ENCODE assay signal across 1 cellular context in the genomic region with DNA sequence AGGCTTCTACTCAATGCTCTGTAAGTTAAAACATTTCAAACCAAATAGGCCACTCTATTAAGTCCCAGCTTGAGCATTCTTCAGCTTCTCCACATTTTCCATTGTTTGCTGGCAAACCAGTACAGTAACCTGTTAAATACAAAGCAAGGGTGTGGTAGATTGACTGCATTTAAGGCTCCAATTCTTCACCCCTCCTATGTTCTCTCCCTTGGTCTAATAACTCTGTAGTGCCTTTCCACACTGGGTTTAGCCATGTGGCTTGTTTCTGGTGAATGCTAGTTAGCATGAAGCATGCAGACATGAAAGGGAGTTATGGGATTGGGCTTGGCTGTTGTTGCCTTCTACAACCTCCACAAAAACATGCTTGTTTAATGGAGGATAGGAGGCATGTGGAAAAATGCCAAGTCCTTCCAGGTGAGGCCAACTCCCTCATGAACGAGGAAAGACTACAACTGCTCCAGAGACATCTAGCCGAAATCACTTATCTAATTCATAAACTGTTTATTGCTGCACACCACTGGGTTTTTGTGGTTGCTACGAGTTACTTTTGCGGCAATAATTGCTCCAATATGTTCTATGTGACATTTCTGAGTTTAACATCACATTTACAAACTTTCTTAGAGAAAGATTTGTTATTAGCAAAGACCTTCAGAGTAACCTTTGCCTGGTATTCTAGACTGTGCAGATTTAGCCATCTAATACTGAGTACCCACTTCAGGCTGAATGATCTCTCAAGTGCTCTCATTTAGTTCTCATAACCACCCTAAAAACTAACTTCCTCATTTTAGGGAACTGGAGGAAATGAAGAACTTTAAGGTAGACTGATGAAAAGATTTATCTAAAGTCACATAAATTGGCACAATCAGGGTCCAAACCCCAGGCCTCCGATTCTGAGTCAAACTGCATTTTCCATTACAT.
TF ChIP-seq lines count a peak whose summit lies in the region.

No MANE protein-coding gene starts in this region.

TF ChIP-seq in GM12878, 131 proteins besides CTCF, POLR2A, EP300 and RAD21:
- TF ChIP-seq, protein P1, sequence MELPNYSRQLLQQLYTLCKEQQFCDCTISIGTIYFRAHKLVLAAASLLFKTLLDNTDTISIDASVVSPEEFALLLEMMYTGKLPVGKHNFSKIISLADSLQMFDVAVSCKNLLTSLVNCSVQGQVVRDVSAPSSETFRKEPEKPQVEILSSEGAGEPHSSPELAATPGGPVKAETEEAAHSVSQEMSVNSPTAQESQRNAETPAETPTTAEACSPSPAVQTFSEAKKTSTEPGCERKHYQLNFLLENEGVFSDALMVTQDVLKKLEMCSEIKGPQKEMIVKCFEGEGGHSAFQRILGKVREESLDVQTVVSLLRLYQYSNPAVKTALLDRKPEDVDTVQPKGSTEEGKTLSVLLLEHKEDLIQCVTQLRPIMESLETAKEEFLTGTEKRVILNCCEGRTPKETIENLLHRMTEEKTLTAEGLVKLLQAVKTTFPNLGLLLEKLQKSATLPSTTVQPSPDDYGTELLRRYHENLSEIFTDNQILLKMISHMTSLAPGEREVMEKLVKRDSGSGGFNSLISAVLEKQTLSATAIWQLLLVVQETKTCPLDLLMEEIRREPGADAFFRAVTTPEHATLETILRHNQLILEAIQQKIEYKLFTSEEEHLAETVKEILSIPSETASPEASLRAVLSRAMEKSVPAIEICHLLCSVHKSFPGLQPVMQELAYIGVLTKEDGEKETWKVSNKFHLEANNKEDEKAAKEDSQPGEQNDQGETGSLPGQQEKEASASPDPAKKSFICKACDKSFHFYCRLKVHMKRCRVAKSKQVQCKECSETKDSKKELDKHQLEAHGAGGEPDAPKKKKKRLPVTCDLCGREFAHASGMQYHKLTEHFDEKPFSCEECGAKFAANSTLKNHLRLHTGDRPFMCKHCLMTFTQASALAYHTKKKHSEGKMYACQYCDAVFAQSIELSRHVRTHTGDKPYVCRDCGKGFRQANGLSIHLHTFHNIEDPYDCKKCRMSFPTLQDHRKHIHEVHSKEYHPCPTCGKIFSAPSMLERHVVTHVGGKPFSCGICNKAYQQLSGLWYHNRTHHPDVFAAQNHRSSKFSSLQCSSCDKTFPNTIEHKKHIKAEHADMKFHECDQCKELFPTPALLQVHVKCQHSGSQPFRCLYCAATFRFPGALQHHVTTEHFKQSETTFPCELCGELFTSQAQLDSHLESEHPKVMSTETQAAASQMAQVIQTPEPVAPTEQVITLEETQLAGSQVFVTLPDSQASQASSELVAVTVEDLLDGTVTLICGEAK (IDR thresholded peaks at IDR 0.05; ENCODE audit: borderline replicate concordance) = no peak
- no peak for TF ChIP-seq ESRRA (IDR thresholded peaks at IDR 0.05; ENCODE audit: low read length)
- no peak for TF ChIP-seq CBX5 (IDR thresholded peaks at IDR 0.05; ENCODE audit: low read depth)
- TF ChIP-seq RUNX3 (IDR thresholded peaks at IDR 0.05; ENCODE audit: low read length) = no peak
- TF ChIP-seq KAT2A (conservative IDR thresholded peaks at IDR 0.05; ENCODE audit: control insufficient read depth, low read depth, low read length) = no peak
- TF ChIP-seq JUND (IDR thresholded peaks at IDR 0.05; ENCODE audit: low read depth, low read length) = no peak
- TF ChIP-seq JUNB (IDR thresholded peaks at IDR 0.05) = no peak
- TF ChIP-seq, protein P2, sequence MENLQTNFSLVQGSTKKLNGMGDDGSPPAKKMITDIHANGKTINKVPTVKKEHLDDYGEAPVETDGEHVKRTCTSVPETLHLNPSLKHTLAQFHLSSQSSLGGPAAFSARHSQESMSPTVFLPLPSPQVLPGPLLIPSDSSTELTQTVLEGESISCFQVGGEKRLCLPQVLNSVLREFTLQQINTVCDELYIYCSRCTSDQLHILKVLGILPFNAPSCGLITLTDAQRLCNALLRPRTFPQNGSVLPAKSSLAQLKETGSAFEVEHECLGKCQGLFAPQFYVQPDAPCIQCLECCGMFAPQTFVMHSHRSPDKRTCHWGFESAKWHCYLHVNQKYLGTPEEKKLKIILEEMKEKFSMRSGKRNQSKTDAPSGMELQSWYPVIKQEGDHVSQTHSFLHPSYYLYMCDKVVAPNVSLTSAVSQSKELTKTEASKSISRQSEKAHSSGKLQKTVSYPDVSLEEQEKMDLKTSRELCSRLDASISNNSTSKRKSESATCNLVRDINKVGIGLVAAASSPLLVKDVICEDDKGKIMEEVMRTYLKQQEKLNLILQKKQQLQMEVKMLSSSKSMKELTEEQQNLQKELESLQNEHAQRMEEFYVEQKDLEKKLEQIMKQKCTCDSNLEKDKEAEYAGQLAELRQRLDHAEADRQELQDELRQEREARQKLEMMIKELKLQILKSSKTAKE (IDR thresholded peaks at IDR 0.05; ENCODE audit: low read depth, poor library complexity, severe bottlenecking) = no peak
- no peak for TF ChIP-seq RFX5 (IDR thresholded peaks at IDR 0.05; ENCODE audit: low read depth, low read length)
- no peak for TF ChIP-seq TCF3 (IDR thresholded peaks at IDR 0.05; ENCODE audit: borderline replicate concordance, insufficient read depth, low read depth, low read length)
- TF ChIP-seq IKZF1 (conservative IDR thresholded peaks at IDR 0.05) = no peak
- TF ChIP-seq SRF (IDR thresholded peaks at IDR 0.05; ENCODE audit: low read depth in 2 of 2, low read length in 2 of 2) = no peak
- TF ChIP-seq PAX5 (IDR thresholded peaks at IDR 0.05; ENCODE audit: borderline replicate concordance, low read depth, low read length) = no peak
- TF ChIP-seq MEF2A (IDR thresholded peaks at IDR 0.05; ENCODE audit: insufficient read depth, low read depth, low read length) = no peak
- TF ChIP-seq, protein P3, sequence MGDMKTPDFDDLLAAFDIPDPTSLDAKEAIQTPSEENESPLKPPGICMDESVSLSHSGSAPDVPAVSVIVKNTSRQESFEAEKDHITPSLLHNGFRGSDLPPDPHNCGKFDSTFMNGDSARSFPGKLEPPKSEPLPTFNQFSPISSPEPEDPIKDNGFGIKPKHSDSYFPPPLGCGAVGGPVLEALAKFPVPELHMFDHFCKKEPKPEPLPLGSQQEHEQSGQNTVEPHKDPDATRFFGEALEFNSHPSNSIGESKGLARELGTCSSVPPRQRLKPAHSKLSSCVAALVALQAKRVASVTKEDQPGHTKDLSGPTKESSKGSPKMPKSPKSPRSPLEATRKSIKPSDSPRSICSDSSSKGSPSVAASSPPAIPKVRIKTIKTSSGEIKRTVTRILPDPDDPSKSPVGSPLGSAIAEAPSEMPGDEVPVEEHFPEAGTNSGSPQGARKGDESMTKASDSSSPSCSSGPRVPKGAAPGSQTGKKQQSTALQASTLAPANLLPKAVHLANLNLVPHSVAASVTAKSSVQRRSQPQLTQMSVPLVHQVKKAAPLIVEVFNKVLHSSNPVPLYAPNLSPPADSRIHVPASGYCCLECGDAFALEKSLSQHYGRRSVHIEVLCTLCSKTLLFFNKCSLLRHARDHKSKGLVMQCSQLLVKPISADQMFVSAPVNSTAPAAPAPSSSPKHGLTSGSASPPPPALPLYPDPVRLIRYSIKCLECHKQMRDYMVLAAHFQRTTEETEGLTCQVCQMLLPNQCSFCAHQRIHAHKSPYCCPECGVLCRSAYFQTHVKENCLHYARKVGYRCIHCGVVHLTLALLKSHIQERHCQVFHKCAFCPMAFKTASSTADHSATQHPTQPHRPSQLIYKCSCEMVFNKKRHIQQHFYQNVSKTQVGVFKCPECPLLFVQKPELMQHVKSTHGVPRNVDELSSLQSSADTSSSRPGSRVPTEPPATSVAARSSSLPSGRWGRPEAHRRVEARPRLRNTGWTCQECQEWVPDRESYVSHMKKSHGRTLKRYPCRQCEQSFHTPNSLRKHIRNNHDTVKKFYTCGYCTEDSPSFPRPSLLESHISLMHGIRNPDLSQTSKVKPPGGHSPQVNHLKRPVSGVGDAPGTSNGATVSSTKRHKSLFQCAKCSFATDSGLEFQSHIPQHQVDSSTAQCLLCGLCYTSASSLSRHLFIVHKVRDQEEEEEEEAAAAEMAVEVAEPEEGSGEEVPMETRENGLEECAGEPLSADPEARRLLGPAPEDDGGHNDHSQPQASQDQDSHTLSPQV (IDR thresholded peaks at IDR 0.05) = no peak
- no peak for TF ChIP-seq IRF4 (IDR thresholded peaks at IDR 0.05; ENCODE audit: low read depth, low read length)
